In the genomic region with DNA sequence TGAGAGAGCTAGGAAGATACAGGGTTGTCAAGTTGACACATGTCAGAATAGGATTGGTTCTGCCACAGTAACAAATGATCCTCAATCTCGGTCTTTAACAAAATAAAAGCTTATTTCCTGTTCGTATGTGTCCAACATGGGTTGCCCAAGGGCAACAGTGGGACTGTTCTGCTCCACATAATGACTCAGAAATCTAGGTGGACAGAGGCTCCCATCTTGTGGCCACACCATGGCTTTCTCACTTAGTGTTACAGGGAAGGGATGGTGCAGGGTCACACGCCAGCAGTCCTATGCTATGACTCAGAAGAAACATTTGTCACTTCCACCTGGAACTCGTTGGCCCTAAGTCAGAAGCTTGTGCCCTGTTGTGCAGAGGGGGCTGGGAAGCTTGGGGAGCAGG, we compare ENCODE assay signal across 11 cellular contexts.
DNase-seq lines count a peak whose midpoint lies in the region; ATAC-seq, FAIRE-seq and TF ChIP-seq lines count a peak whose summit lies in the region.
"Had no signal": no experiment of that assay in that cellular context is flagged by ENCODE, and none has a peak within 500 bp of the region (broad histone marks: within the 10 kb centered on the region; RNA-seq: fewer than 3 reads in every experiment).

No MANE protein-coding gene starts in this region.

- TF ChIP-seq CTCF in cardiac fibroblast (IDR thresholded peaks at IDR 0.05; ENCODE audit: low read depth, low read length) (peak; percentile 17), mucosa of descending colon (IDR thresholded peaks at IDR 0.05) (no peak), stomach (IDR thresholded peaks at IDR 0.05) (no peak), type B pancreatic cell (conservative IDR thresholded peaks at IDR 0.05) (no peak)

- no peaks in the 10 kb centered on the region for H3K27me3 ChIP-seq in stomach

- FAIRE-seq in HTR-8/SVneo (lab: Jason Lieb, UNC), result no peak

- H3K27ac Mint-ChIP-seq in type B pancreatic cell, result no peak overlapping the region
- H3K27ac Mint-ChIP-seq: nephron progenitor cell had no signal

- no peaks in the 10 kb centered on the region for H3K36me3 Mint-ChIP-seq in type B pancreatic cell

- TF ChIP-seq EP300 in stomach (IDR thresholded peaks at IDR 0.05), result no peak

- H3K27ac ChIP-seq in stomach, result no peak overlapping the region

- H3K36me3 ChIP-seq in mucosa of descending colon (ENCODE audit: low read depth) (no peaks in the 10 kb centered on the region), stomach (no peaks in the 10 kb centered on the region)

- 74 to 83% (median 79%) methylated on average over 4 of the region's 4 CpGs for WGBS in stomach, 5 donors

- intact Hi-C loops in mucosa of descending colon (cut with DNase I, micrococcal nuclease), result no loop called here
- intact Hi-C loops in stomach (cut with DNase I; ENCODE audit: low total_unique reads), result no loop called here

- H3K9me3 ChIP-seq in mucosa of descending colon (no peaks in the 10 kb centered on the region), stomach (no peaks in the 10 kb centered on the region)

- H3K9me3 Mint-ChIP-seq in type B pancreatic cell, result no peaks in the 10 kb centered on the region
- H3K9me3 Mint-ChIP-seq: central memory CD8-positive, alpha-beta T cell; nephron progenitor cell had no signal

- ATAC-seq in mucosa of descending colon, result peak; percentile 36

- DNase-seq in Daoy (ENCODE audit: low read depth) (peak; percentile 57), HTR-8/SVneo (ENCODE audit: insufficient read length, low spot score) (peak; percentile 24), cardiac fibroblast (ENCODE audit: low read depth in 2 of 2) (peak; percentile 7 to 81), mucosa of descending colon (no peak), stomach (no peak), type B pancreatic cell (ENCODE audit: extremely low spot score, unreplicated experiment) (no peak)
- DNase-seq in activated T-cell treated with anti-CD3 and anti-CD28 coated beads, Interleukin-2, amount 50 U/mL, for 1 hour, result no peak
- DNase-seq: activated T-cell treated with anti-CD3 and anti-CD28 coated beads for 4 hours, hippocampal formation, nephron progenitor cell had no signal

- TF ChIP-seq POLR2A in stomach (IDR thresholded peaks at IDR 0.05), result no peak

- no peak overlapping the region for H3K4me3 Mint-ChIP-seq in type B pancreatic cell
- H3K4me3 Mint-ChIP-seq: central memory CD8-positive, alpha-beta T cell; nephron progenitor cell had no signal

- no peak overlapping the region for H3K4me3 ChIP-seq in cardiac fibroblast (replicated peaks in 1 of 2; ENCODE audit: low read depth in 2 of 2, low read length in 2 of 2)
- H3K4me3 ChIP-seq in mucosa of descending colon, result no peak overlapping the region
- H3K4me3 ChIP-seq in stomach, result no peak overlapping the region

- H3K27me3 Mint-ChIP-seq in type B pancreatic cell, result no peaks in the 10 kb centered on the region
- H3K27me3 Mint-ChIP-seq: central memory CD8-positive, alpha-beta T cell had no signal

- no peaks in the 10 kb centered on the region for H3K4me1 ChIP-seq in mucosa of descending colon (ENCODE audit: low read depth)
- peaks cover 0 to 17% (median 0%) of the 10 kb centered on the region in 4 donors for H3K4me1 ChIP-seq in stomach

- H3K4me1 Mint-ChIP-seq in type B pancreatic cell (ENCODE audit: unreplicated experiment), result no peaks in the 10 kb centered on the region

Comparison
In these comparisons a context has a peak if more than half of its experiments do, and no peak if none do; other contexts are left out.
1. DNase-seq: peak in Daoy (single experiment), HTR-8/SVneo (single experiment) and cardiac fibroblast (2 of 2); none in mucosa of descending colon (0 of 3), activated T-cell treated with anti-CD3 and anti-CD28 coated beads, Interleukin-2, amount 50 U/mL, for 1 hour (single experiment), stomach (single experiment) and type B pancreatic cell (single experiment).